In genomic region chr7:104956753-104957450, GRCh38 we compare ENCODE assay signal across 1 cellular context.
TF ChIP-seq lines count a peak whose summit lies in the region.

No MANE protein-coding gene starts in this region.

TF ChIP-seq in K562, 482 proteins besides CTCF, POLR2A, EP300 and RAD21 (continued from another document and continues in another):
- TF ChIP-seq RERE (CRISPR knock-in tag; IDR thresholded peaks at IDR 0.05; ENCODE audit: borderline replicate concordance) (no peak), ETV5 (CRISPR knock-in tag; IDR thresholded peaks at IDR 0.05; ENCODE audit: low read depth) (no peak), NR4A1 (CRISPR knock-in tag; IDR thresholded peaks at IDR 0.05) (no peak), NR4A1 (tag; IDR thresholded peaks at IDR 0.05) (no peak), TCF7L2 (IDR thresholded peaks at IDR 0.05; ENCODE audit: low read depth, low read length) (no peak), MAFG (tag; conservative IDR thresholded peaks at IDR 0.05) (peak; percentile 20; the same call in 1 of the 2 replicates), ZFP91 (CRISPR knock-in tag; IDR thresholded peaks at IDR 0.05) (no peak), CEBPG (CRISPR knock-in tag; IDR thresholded peaks at IDR 0.05) (no peak), CEBPG (tag; conservative IDR thresholded peaks at IDR 0.05 in 1 of 2, IDR thresholded peaks at IDR 0.05 in 1 of 2) (0 out of 4 replicates have a peak, but pooled peaks of 1 of the 2 experiments have one; percentile 17), ZSCAN32 (CRISPR knock-in tag; IDR thresholded peaks at IDR 0.05) (no peak), ZNF239 (CRISPR knock-in tag; IDR thresholded peaks at IDR 0.05) (no peak), ZZZ3 (IDR thresholded peaks at IDR 0.05) (no peak), ZNF41 (CRISPR knock-in tag; conservative IDR thresholded peaks at IDR 0.05) (no peak), FOXJ3 (CRISPR knock-in tag; IDR thresholded peaks at IDR 0.05) (peak; percentile 70), NCOA6 (IDR thresholded peaks at IDR 0.05) (no peak), POLR2H (tag; IDR thresholded peaks at IDR 0.05; ENCODE audit: low read depth) (no peak), ELF4 (CRISPR knock-in tag; IDR thresholded peaks at IDR 0.05) (no peak), TAF9B (IDR thresholded peaks at IDR 0.05; ENCODE audit: partially characterized antibody) (no peak), RBM17 (IDR thresholded peaks at IDR 0.05; ENCODE audit: borderline replicate concordance, low read depth, low read length) (no peak), KAT7 (CRISPR knock-in tag; IDR thresholded peaks at IDR 0.05; ENCODE audit: borderline replicate concordance) (no peak), MEF2A (IDR thresholded peaks at IDR 0.05; ENCODE audit: control insufficient read depth, low read depth, low read length) (peak; percentile 76; the same call in 1 of the 2 replicates), ZNF282 (CRISPR knock-in tag; IDR thresholded peaks at IDR 0.05) (no peak), EZH2 (IDR thresholded peaks at IDR 0.05; ENCODE audit: borderline replicate concordance, low read depth, low read length) (no peak), HMBOX1 (IDR thresholded peaks at IDR 0.05) (peak; percentile 91), ZBTB26 (CRISPR knock-in tag; IDR thresholded peaks at IDR 0.05) (no peak), ZNF316 (IDR thresholded peaks at IDR 0.05) (peak; percentile 71), ZNF140 (CRISPR knock-in tag; IDR thresholded peaks at IDR 0.05) (no peak), C11orf30 (IDR thresholded peaks at IDR 0.05; ENCODE audit: low read depth) (0 out of 2 replicates have a peak, but pooled peaks have one; percentile 12), FOXJ2 (tag; IDR thresholded peaks at IDR 0.05) (no peak), CREBBP (IDR thresholded peaks at IDR 0.05; ENCODE audit: low read depth, low read length) (no peak), RBM25 (IDR thresholded peaks at IDR 0.05; ENCODE audit: low read depth, low read length, severe bottlenecking) (no peak), ZNF609 (CRISPR knock-in tag; IDR thresholded peaks at IDR 0.05; ENCODE audit: borderline replicate concordance) (no peak), MAZ (CRISPR knock-in tag; conservative IDR thresholded peaks at IDR 0.05 in 1 of 2, IDR thresholded peaks at IDR 0.05 in 1 of 2) (no peak), ZNF408 (CRISPR knock-in tag; IDR thresholded peaks at IDR 0.05; ENCODE audit: low read depth) (no peak), MAX (CRISPR knock-in tag; IDR thresholded peaks at IDR 0.05) (peak; percentile 57), BRD4 (IDR thresholded peaks at IDR 0.05) (no peak), LEF1 (IDR thresholded peaks at IDR 0.05) (no peak), CHD4 (IDR thresholded peaks at IDR 0.05; ENCODE audit: insufficient read depth, insufficient replicate concordance, low read depth, low read length, poor library complexity, severe bottlenecking) (no peak), ZNF121 (CRISPR knock-in tag; conservative IDR thresholded peaks at IDR 0.05) (no peak), ZNF695 (CRISPR knock-in tag; IDR thresholded peaks at IDR 0.05) (no peak), MED1 (CRISPR knock-in tag; IDR thresholded peaks at IDR 0.05; ENCODE audit: borderline replicate concordance) (no peak), TGIF2 (CRISPR knock-in tag; IDR thresholded peaks at IDR 0.05) (no peak), TCFL5 (CRISPR knock-in tag; conservative IDR thresholded peaks at IDR 0.05) (no peak), CBX3 (IDR thresholded peaks at IDR 0.05; ENCODE audit: borderline replicate concordance in 1 of 2, low read length in 2 of 2) (no peak), RNF2 (IDR thresholded peaks at IDR 0.05) (no peak), TFAP4 (CRISPR knock-in tag; IDR thresholded peaks at IDR 0.05; ENCODE audit: borderline replicate concordance) (peak; percentile 39; the same call in 1 of the 2 replicates), RB1 (IDR thresholded peaks at IDR 0.05; ENCODE audit: low read depth) (no peak)
